Comparison of ENCODE assay signal across 9 cellular contexts in the genomic region with DNA sequence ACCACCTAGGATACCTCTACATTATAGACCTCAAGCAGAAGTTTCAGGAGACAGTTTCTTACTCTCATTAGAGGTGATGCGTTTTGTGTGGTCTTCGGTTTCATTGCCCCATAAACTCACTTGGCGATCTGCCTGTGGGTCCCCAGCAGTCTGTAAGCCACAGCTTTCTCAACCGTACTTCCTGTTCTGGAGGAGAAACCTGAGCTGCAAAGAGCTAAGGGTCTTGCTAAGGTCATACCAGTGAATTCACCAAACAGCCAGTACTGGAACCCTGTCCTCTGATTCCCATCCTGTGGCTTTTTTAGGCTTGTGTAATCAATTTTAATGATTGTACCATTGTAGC.
DNase-seq lines count a peak whose midpoint lies in the region; ATAC-seq and TF ChIP-seq lines count a peak whose summit lies in the region.
"Had no signal": no experiment of that assay in that cellular context is flagged by ENCODE, and none has a peak within 500 bp of the region (broad histone marks: within the 10 kb centered on the region; RNA-seq: fewer than 3 reads in every experiment).

No MANE protein-coding gene starts in this region.

- TF ChIP-seq CTCF in stomach (IDR thresholded peaks at IDR 0.05), result no peak

- whole genome bisulfite sequencing in stomach, 5 donors, result 47 to 62% (median 54%) methylated on average over 4 of the region's 4 CpGs

- H3K27me3 ChIP-seq in stomach (peaks cover 0 to 7% (median 0%) of the 10 kb centered on the region in 3 donors), H7 (ENCODE audit: control insufficient read depth, insufficient read depth, low read length) (no peaks in the 10 kb centered on the region)

- peak; percentile 64 for ATAC-seq in HG03159 (IDR thresholded peaks at IDR 0.05; ENCODE audit: unreplicated experiment)
- ATAC-seq in HG03097 (IDR thresholded peaks at IDR 0.05; ENCODE audit: low FRiP score, unreplicated experiment), result no peak
- no peak for ATAC-seq in HG03378 (IDR thresholded peaks at IDR 0.05; ENCODE audit: unreplicated experiment)

- TF ChIP-seq EP300 in stomach (IDR thresholded peaks at IDR 0.05), result no peak

- no peak overlapping the region for H3K27ac ChIP-seq in stomach
- H3K27ac ChIP-seq: epithelial cell of prostate had no signal

- DNase-seq in EH (ENCODE audit: low read depth) (peak; percentile 89), SK-N-DZ (ENCODE audit: low spot score) (peak; percentile 42), iris pigment epithelial cell (ENCODE audit: low read depth) (peak; percentile 95), stomach (no peak), H7 (no peak)

- H3K36me3 ChIP-seq in stomach, result no peaks in the 10 kb centered on the region
- no peaks in the 10 kb centered on the region for H3K36me3 ChIP-seq in H7 (replicated peaks; ENCODE audit: control insufficient read depth, insufficient read depth, low read length)

- TF ChIP-seq POLR2A in stomach (IDR thresholded peaks at IDR 0.05), result no peak

- H3K9me3 ChIP-seq in stomach, result no peaks in the 10 kb centered on the region

- no peaks in the 10 kb centered on the region for H3K4me1 ChIP-seq in stomach

- intact Hi-C loops in stomach (cut with DNase I; ENCODE audit: low total_unique reads), result no loop called here

- H3K4me3 ChIP-seq in stomach (no peak overlapping the region), H7 (ENCODE audit: insufficient read depth, low read depth, low read length) (no peak overlapping the region)

Comparison
In these comparisons a context has a peak if more than half of its experiments do, and no peak if none do; other contexts are left out.
1. DNase-seq: peak in EH (single experiment), SK-N-DZ (single experiment) and iris pigment epithelial cell (single experiment); none in stomach (single experiment) and H7 (single experiment).